Comparison of ENCODE assay signal across 16 cellular contexts in the genomic region with DNA sequence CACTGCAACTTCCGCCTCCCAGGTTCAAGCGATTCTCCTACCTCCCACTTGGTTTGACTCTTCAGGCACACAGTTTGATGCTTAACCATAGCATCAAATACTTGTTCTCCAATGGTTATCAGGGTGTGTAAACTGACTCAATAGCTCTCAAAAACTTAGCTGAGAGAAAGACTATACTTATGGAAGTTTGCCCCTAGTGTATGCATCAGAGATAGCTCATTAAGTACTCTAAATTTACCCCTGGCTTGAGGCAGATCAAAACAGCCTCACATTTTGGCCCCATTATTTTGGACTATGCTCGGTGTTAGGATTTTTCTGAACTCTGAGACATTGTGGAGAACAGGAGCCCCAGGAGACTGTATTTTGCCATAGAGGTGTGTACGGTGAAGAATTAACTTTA. TPM values are rescaled to one million over a fixed set of nuclear protein-coding genes. Genes with fewer than 3 reads are reported as not detected.
A peak's percentile ranks its signal among the peaks of the same experiment; 100 is the strongest.
DNase-seq lines count a peak whose midpoint lies in the region; ATAC-seq, FAIRE-seq and TF ChIP-seq lines count a peak whose summit lies in the region.
"Had no signal": no experiment of that assay in that cellular context is flagged by ENCODE, and none has a peak within 500 bp of the region (broad histone marks: within the 10 kb centered on the region; RNA-seq: fewer than 3 reads in every experiment).

No MANE protein-coding gene starts in this region.

- TF ChIP-seq POLR2A in right lobe of liver (IDR thresholded peaks at IDR 0.05): no peak
- TF ChIP-seq POLR2A in HepG2 (IDR thresholded peaks at IDR 0.05; ENCODE audit: insufficient read depth in 1 of 2, low read depth in 2 of 2, low read length in 2 of 2): no peak

- CTCF ChIA-PET in HepG2 (lab: Yijun Ruan, JAX; ENCODE audit: low intra/inter-chr PET ratio, low total read pairs): no interaction called here

- H2AFZ ChIP-seq in HepG2 (ENCODE audit: low read length): no peak overlapping the region

- H3K27me3 Mint-ChIP-seq in central memory CD8-positive, alpha-beta T cell: peaks cover 43% of the 10 kb centered on the region

- no peaks in the 10 kb centered on the region for H4K20me1 ChIP-seq in HepG2 (ENCODE audit: insufficient read depth, low read length)

- 74% methylated on average over 2 of the region's 4 CpGs for WGBS in right lobe of liver (ENCODE audit: insufficient coverage, low coverage, low lambda C conversion rate, missing lambda C conversion rate)
- 88% methylated on average over 4 of the region's 4 CpGs for WGBS in HepG2 (ENCODE audit: low lambda C conversion rate)

- no peak overlapping the region for H3K4me3 Mint-ChIP-seq in central memory CD8-positive, alpha-beta T cell
- H3K4me3 Mint-ChIP-seq: activated naive CD8-positive, alpha-beta T cell; activated T-cell treated with anti-CD3 and anti-CD28 coated beads, Interleukin-2, amount 50 U/mL, for 24 hours; brain; CD14-positive monocyte had no signal

- DNase-seq in right lobe of liver: no peak
- DNase-seq in HepG2 (ENCODE audit: low spot score): no peak
- DNase-seq in NAMALWA (ENCODE audit: low spot score): peak; percentile 46
- DNase-seq in central memory CD8-positive, alpha-beta T cell (ENCODE audit: low spot score in 2 of 2): no peak
- no peak for DNase-seq in activated naive CD4-positive, alpha-beta T cell treated with anti-CD3 and anti-CD28 coated beads, Interleukin-2, amount 50 U/mL, for 72 hours (ENCODE audit: low spot score in 2 of 2)
- no peak for DNase-seq in sciatic nerve (ENCODE audit: low spot score)
- DNase-seq: DMS153 had no signal

- no peak overlapping the region for H3K4me3 ChIP-seq in right lobe of liver
- H3K4me3 ChIP-seq in HepG2 (replicated peaks in 1 of 3; ENCODE audit: insufficient read depth in 1 of 3, low read depth in 2 of 3, low read length in 3 of 3): no peak overlapping the region
- H3K4me3 ChIP-seq: coronary artery, left lung, thoracic aorta had no signal

- H3K4me1 Mint-ChIP-seq in central memory CD8-positive, alpha-beta T cell: peaks cover 5% of the 10 kb centered on the region
- H3K4me1 Mint-ChIP-seq: brain had no signal

- BruUV-seq in HepG2 (replicated peaks; lab: Mats Ljungman, UMichigan): no TSS peak

- intact Hi-C loops in right lobe of liver (cut with DNase I): no loop called here
- intact Hi-C loops in HepG2 (cut with micrococcal nuclease; ENCODE audit: unreplicated experiment): loop anchor here (5.0 kb wide), 1 partner anchor 40 kb away; the partner anchor contains the start of gene SLC35B4
- intact Hi-C loops in sciatic nerve (cut with DNase I): no loop called here

- no peak for FAIRE-seq in HepG2 (lab: Jason Lieb, UNC)

- TF ChIP-seq RAD21 in HepG2 (CRISPR knock-in tag; IDR thresholded peaks at IDR 0.05): no peak

- no peaks in the 10 kb centered on the region for H3K9me3 Mint-ChIP-seq in central memory CD8-positive, alpha-beta T cell
- H3K9me3 Mint-ChIP-seq in activated naive CD4-positive, alpha-beta T cell treated with anti-CD3 and anti-CD28 coated beads, Interleukin-2, amount 50 U/mL, for 72 hours: no peaks in the 10 kb centered on the region
- H3K9me3 Mint-ChIP-seq: activated T-cell treated with anti-CD3 and anti-CD28 coated beads, Interleukin-2, amount 50 U/mL, for 24 hours had no signal

- no peaks in the 10 kb centered on the region for H3K36me3 ChIP-seq in right lobe of liver
- H3K36me3 ChIP-seq in HepG2 (replicated peaks in 1 of 2; ENCODE audit: control insufficient read depth in 1 of 2, insufficient read depth in 2 of 2, low read length in 2 of 2): no peaks in the 10 kb centered on the region
- H3K36me3 ChIP-seq: left lung, thoracic aorta had no signal

- H3K79me2 ChIP-seq in HepG2 (ENCODE audit: insufficient read depth, low read length): no peaks in the 10 kb centered on the region

- H3K27ac Mint-ChIP-seq in central memory CD8-positive, alpha-beta T cell (ENCODE audit: low read depth): no peak overlapping the region
- no peak overlapping the region for H3K27ac Mint-ChIP-seq in activated naive CD4-positive, alpha-beta T cell treated with anti-CD3 and anti-CD28 coated beads, Interleukin-2, amount 50 U/mL, for 72 hours
- H3K27ac Mint-ChIP-seq: activated naive CD8-positive, alpha-beta T cell; activated T-cell treated with anti-CD3 and anti-CD28 coated beads, Interleukin-2, amount 50 U/mL, for 24 hours had no signal

- no peak overlapping the region for H3K9ac ChIP-seq in HepG2 (ENCODE audit: insufficient read depth, low read depth, low read length)

- H3K9me3 ChIP-seq in right lobe of liver (no peaks in the 10 kb centered on the region), HepG2 (ENCODE audit: low read length) (no peaks in the 10 kb centered on the region)
- H3K9me3 ChIP-seq: left lung, thoracic aorta had no signal

- H3K27ac ChIP-seq in right lobe of liver (peak overlapping the region in 2 of 3 donors; percentile 75 to 89), HepG2 (ENCODE audit: extremely low read length, insufficient read depth, low read length) (no peak overlapping the region)
- H3K27ac ChIP-seq: coronary artery, left lung, thoracic aorta had no signal

- TF ChIP-seq EP300 in HepG2 (IDR thresholded peaks at IDR 0.05; ENCODE audit: low read depth in 2 of 2, low read length in 2 of 2): no peak
- no peak for TF ChIP-seq EP300 in HepG2 (CRISPR knock-in tag; IDR thresholded peaks at IDR 0.05; ENCODE audit: borderline replicate concordance)

- TF ChIP-seq CTCF in right lobe of liver (IDR thresholded peaks at IDR 0.05) (no peak), HepG2 (CRISPR knock-in tag; IDR thresholded peaks at IDR 0.05) (no peak)

- no peak for ATAC-seq in right lobe of liver
- ATAC-seq in HepG2: no peak
- peak; percentile 19 for ATAC-seq in central memory CD8-positive, alpha-beta T cell (replicated peaks; ENCODE audit: extremely low read depth, poor library complexity, severe bottlenecking)
- no peak for ATAC-seq in activated naive CD4-positive, alpha-beta T cell treated with anti-CD3 and anti-CD28 coated beads, Interleukin-2, amount 50 U/mL, for 72 hours
- no peak for ATAC-seq in HG03432 (IDR thresholded peaks at IDR 0.05; ENCODE audit: unreplicated experiment)
- ATAC-seq in HG02970 (IDR thresholded peaks at IDR 0.05; ENCODE audit: low FRiP score, unreplicated experiment): no peak
- ATAC-seq in sciatic nerve: no peak

- in situ Hi-C loops in HepG2 (cut with HindIII; ENCODE audit: extremely low pct_ligation_motif_present, low pct_unique_long_range_greater_than_20kb): no loop called here

- H3K27me3 ChIP-seq in right lobe of liver (no peaks in the 10 kb centered on the region), HepG2 (ENCODE audit: control insufficient read depth in 1 of 2, insufficient read depth in 2 of 2, low read length in 2 of 2) (no peaks in the 10 kb centered on the region)
- H3K27me3 ChIP-seq: left lung had no signal

- H3K36me3 Mint-ChIP-seq in central memory CD8-positive, alpha-beta T cell (ENCODE audit: insufficient read depth): no peaks in the 10 kb centered on the region
- H3K36me3 Mint-ChIP-seq in activated naive CD4-positive, alpha-beta T cell treated with anti-CD3 and anti-CD28 coated beads, Interleukin-2, amount 50 U/mL, for 72 hours: no peaks in the 10 kb centered on the region
- H3K36me3 Mint-ChIP-seq: activated naive CD8-positive, alpha-beta T cell; brain; CD14-positive monocyte had no signal

- POLR2A ChIA-PET in HepG2 (lab: Yijun Ruan, JAX): interaction anchor here (1.4 to 2.6 kb wide), 2 partner anchors 41 to 42 kb away, joined by 3 to 10 read pairs; partner anchors contain the start of gene SLC35B4

- peaks cover 0 to 73% (median 30%) of the 10 kb centered on the region in 4 donors for H3K4me1 ChIP-seq in right lobe of liver
- H3K4me1 ChIP-seq in HepG2 (ENCODE audit: insufficient read depth, low read length): peaks cover 76% of the 10 kb centered on the region

- H3K4me2 ChIP-seq in HepG2 (ENCODE audit: low read depth, low read length): no peak overlapping the region

TF ChIP-seq in HepG2, 621 proteins besides CTCF, POLR2A, EP300 and RAD21 (continues in another document):
- TF ChIP-seq CREBL2 (CRISPR knock-in tag; IDR thresholded peaks at IDR 0.05; ENCODE audit: borderline replicate concordance) (no peak), IRF2 (CRISPR knock-in tag; IDR thresholded peaks at IDR 0.05) (no peak), ZSCAN21 (CRISPR knock-in tag; IDR thresholded peaks at IDR 0.05; ENCODE audit: borderline replicate concordance) (no peak), ZNF3 (CRISPR knock-in tag; IDR thresholded peaks at IDR 0.05) (no peak), CHCHD3 (CRISPR knock-in tag; IDR thresholded peaks at IDR 0.05) (no peak), ZNF747 (CRISPR knock-in tag; IDR thresholded peaks at IDR 0.05; ENCODE audit: borderline replicate concordance) (no peak), ZNF24 (IDR thresholded peaks at IDR 0.05) (no peak)

RNA-seq across cellular contexts. Expression of gene SLC35B4, which starts 40.8 kb away (rescaled TPM):
- 10 to 100 TPM in 4 of 6 experiments, 1 to 10 TPM in 2; 8.9 to 13.5 (median 10.4) TPM for total RNA-seq in right lobe of liver
- total RNA-seq in HepG2 (2016; rRNA removed; fragmentation: Illumina TruSeq; extraction: Trizol): 10.8 and 17.1 TPM in 2 replicates
- total RNA-seq in HepG2 (2016; cell fraction: cytosol; rRNA removed; fragmentation: Illumina TruSeq; extraction: Trizol; ENCODE audit: low read depth): 1.7 and 2.6 TPM in 2 replicates
- total RNA-seq in HepG2 (2016; cell fraction: insoluble cytoplasmic fraction; rRNA removed; fragmentation: Illumina TruSeq; extraction: Trizol): 10.6 and 17.5 TPM in 2 replicates
- 6.0 and 6.2 TPM in 2 replicates for total RNA-seq in HepG2 (2016; cell fraction: membrane; rRNA removed; fragmentation: Illumina TruSeq; extraction: Trizol)
- total RNA-seq in HepG2 (2016; cell fraction: nucleus; rRNA removed; fragmentation: Illumina TruSeq; extraction: Trizol): 20.5 and 23.5 TPM in 2 replicates
- 13.2 and 17.8 TPM in 2 replicates for polyA plus RNA-seq in HepG2 (2011; rRNA removed)
- 9.1 and 10.5 TPM in 2 replicates for polyA plus RNA-seq in HepG2 (2011; cell fraction: cytosol; rRNA removed)
- 17.4 and 25.2 TPM in 2 replicates for polyA plus RNA-seq in HepG2 (2011; cell fraction: nucleus; rRNA removed)
- polyA plus RNA-seq in HepG2 (2012): 8.8 and 9.4 TPM in 2 replicates
- 2.2 and 3.0 TPM in 2 replicates for polyA plus RNA-seq in HepG2 (2016; cell fraction: cytosol; fragmentation: Illumina TruSeq; extraction: Trizol; ENCODE audit: low read depth)
- polyA plus RNA-seq in HepG2 (2016; cell fraction: insoluble cytoplasmic fraction; fragmentation: Illumina TruSeq; extraction: Trizol; ENCODE audit: low read depth): 9.1 and 9.9 TPM in 2 replicates
- polyA plus RNA-seq in HepG2 (2016; cell fraction: membrane; fragmentation: Illumina TruSeq; extraction: Trizol; ENCODE audit: low read depth): 3.4 and 3.9 TPM in 2 replicates
- polyA plus RNA-seq in HepG2 (2016; cell fraction: nucleus; fragmentation: Illumina TruSeq; extraction: Trizol; ENCODE audit: insufficient read depth, low read depth): 40.7 and 42.9 TPM in 2 replicates
- 30.7 and 61.9 TPM in 2 replicates for polyA minus RNA-seq in HepG2 (2011; rRNA and poly(A)+ RNA removed; ENCODE audit: low replicate concordance)
- 8.2 and 14.1 TPM in 2 replicates for polyA minus RNA-seq in HepG2 (2011; cell fraction: cytosol; rRNA and poly(A)+ RNA removed)
- 18.3 and 24.1 TPM in 2 replicates for polyA minus RNA-seq in HepG2 (2011; cell fraction: nucleus; rRNA and poly(A)+ RNA removed)
- 10 to 100 TPM in 1 of 2 donors, 1 to 10 TPM in 1; 6.4 to 15.4 TPM for total RNA-seq in activated naive CD4-positive, alpha-beta T cell treated with anti-CD3 and anti-CD28 coated beads, Interleukin-2, amount 50 U/mL, for 72 hours
- 14.1 TPM for total RNA-seq in sciatic nerve
